In the genomic region with DNA sequence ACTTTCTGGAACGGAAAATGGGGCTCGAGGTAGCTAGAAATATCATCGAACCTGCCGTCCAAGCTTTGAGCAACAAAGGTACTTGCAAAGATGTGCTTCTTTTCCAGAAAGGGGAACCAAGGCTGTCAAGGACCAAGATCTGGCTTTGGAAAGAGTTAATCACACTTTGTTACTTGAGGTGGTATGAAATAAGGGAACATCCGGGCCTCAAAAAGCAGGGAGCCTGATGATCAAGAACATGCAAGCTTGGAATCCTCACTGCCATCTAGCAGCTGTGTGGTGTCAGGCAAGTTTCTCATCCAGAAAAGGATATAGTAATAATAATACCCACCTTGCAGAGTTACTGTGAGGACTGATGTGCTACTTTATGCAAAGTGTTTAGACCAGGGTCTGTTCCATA, we compare ENCODE assay signal across 21 cellular contexts.
"Had no signal": no experiment of that assay in that cellular context is flagged by ENCODE, and none has a peak within 500 bp of the region (broad histone marks: within the 10 kb centered on the region; RNA-seq: fewer than 3 reads in every experiment).

No MANE protein-coding gene starts in this region.

- H3K9me3 ChIP-seq: colonic mucosa, esophagus muscularis mucosa, esophagus squamous epithelium, gastrocnemius medialis, gastroesophageal sphincter, heart left ventricle, heart right ventricle had no signal

- DNase-seq: colonic mucosa; cortex of kidney; dermis blood vessel endothelial cell; dorsolateral prefrontal cortex; effector CD4-positive, alpha-beta T cell; effector CD8-positive, alpha-beta T cell; effector memory CD4-positive, alpha-beta T cell; effector memory CD8-positive, alpha-beta T cell; endodermal cell; erythroblast; esophagus squamous epithelium; foreskin fibroblast; foreskin keratinocyte; foreskin melanocyte; gastrocnemius medialis; glutamatergic neuron; heart left ventricle; heart right ventricle had no signal

- H3K36me3 ChIP-seq: colonic mucosa, esophagus muscularis mucosa, esophagus squamous epithelium, gastrocnemius medialis, gastroesophageal sphincter, heart left ventricle, heart right ventricle had no signal

- H3K4me1 ChIP-seq: colonic mucosa, esophagus muscularis mucosa, esophagus squamous epithelium, foreskin keratinocyte, gastroesophageal sphincter had no signal

- H3K27ac ChIP-seq: colonic mucosa, dorsolateral prefrontal cortex, epithelial cell of prostate, esophagus muscularis mucosa, esophagus squamous epithelium, foreskin keratinocyte, gastrocnemius medialis, gastroesophageal sphincter, heart left ventricle, heart right ventricle had no signal

- H3K27me3 ChIP-seq: colonic mucosa, dorsolateral prefrontal cortex, esophagus muscularis mucosa, esophagus squamous epithelium, foreskin keratinocyte, gastrocnemius medialis, gastroesophageal sphincter, heart left ventricle, heart right ventricle had no signal

- H3K4me3 ChIP-seq: colonic mucosa, dorsolateral prefrontal cortex, esophagus muscularis mucosa, esophagus squamous epithelium, gastrocnemius medialis, gastroesophageal sphincter, heart left ventricle, heart right ventricle had no signal
